13 cellular contexts compared by ENCODE assay signal in genomic region chr6:125947581-125947980, GRCh38. TPM values are rescaled to one million over a fixed set of nuclear protein-coding genes. Genes with fewer than 3 reads are reported as not detected.
DNase-seq lines count a peak whose midpoint lies in the region; ATAC-seq and TF ChIP-seq lines count a peak whose summit lies in the region.
"Had no signal": no experiment of that assay in that cellular context is flagged by ENCODE, and none has a peak within 500 bp of the region (broad histone marks: within the 10 kb centered on the region; RNA-seq: fewer than 3 reads in every experiment).

No MANE protein-coding gene starts in this region.

- H3K27me3 ChIP-seq in right atrium auricular region: no peaks in the 10 kb centered on the region
- H3K27me3 ChIP-seq in upper lobe of left lung: no peaks in the 10 kb centered on the region
- no peaks in the 10 kb centered on the region for H3K27me3 ChIP-seq in effector memory CD4-positive, alpha-beta T cell (replicated peaks; ENCODE audit: control insufficient read depth, insufficient read depth, low read length, poor library complexity, severe bottlenecking)
- H3K27me3 ChIP-seq: body of pancreas had no signal

- H3K36me3 ChIP-seq in right atrium auricular region (no peaks in the 10 kb centered on the region), upper lobe of left lung (no peaks in the 10 kb centered on the region)
- H3K36me3 ChIP-seq in effector memory CD4-positive, alpha-beta T cell (ENCODE audit: control insufficient read depth, insufficient read depth, low read length): no peaks in the 10 kb centered on the region
- H3K36me3 ChIP-seq: HAP-1 had no signal

- 48 to 62% methylated on average over 2 of the region's 2 CpGs for WGBS in upper lobe of left lung, 2 donors

- H3K4me1 ChIP-seq in right atrium auricular region (peaks cover 0 to 19% of the 10 kb centered on the region in 2 donors), upper lobe of left lung (peaks cover 34 to 44% (median 36%) of the 10 kb centered on the region in 4 donors)
- no peaks in the 10 kb centered on the region for H3K4me1 ChIP-seq in effector memory CD4-positive, alpha-beta T cell (ENCODE audit: control insufficient read depth, insufficient read depth, low read length, poor library complexity, severe bottlenecking)
- H3K4me1 ChIP-seq: HAP-1 had no signal

- peak in 1 of 2 donors; percentile 67 for ATAC-seq in left cardiac atrium
- peak; percentile 57 to 76 for ATAC-seq in upper lobe of left lung (ENCODE audit: low FRiP score in 2 of 2)
- no peak for ATAC-seq in HG02678 (IDR thresholded peaks at IDR 0.05; ENCODE audit: unreplicated experiment)
- no peak for ATAC-seq in GM19328 (IDR thresholded peaks at IDR 0.05; ENCODE audit: unreplicated experiment)
- ATAC-seq: body of pancreas had no signal

- intact Hi-C loops in left cardiac atrium (cut with DNase I): no loop called here

- TF ChIP-seq EP300 in upper lobe of left lung (IDR thresholded peaks at IDR 0.05): peak in 1 of 4 donors; percentile 70

- H3K27ac ChIP-seq in right atrium auricular region (no peak overlapping the region), upper lobe of left lung (peak overlapping the region; percentile 35 to 83 (median 68))
- H3K27ac ChIP-seq in effector memory CD4-positive, alpha-beta T cell (ENCODE audit: insufficient read depth, low read length, poor library complexity, severe bottlenecking): no peak overlapping the region
- H3K27ac ChIP-seq: body of pancreas had no signal

- no peak for TF ChIP-seq CTCF in right atrium auricular region (IDR thresholded peaks at IDR 0.05)
- TF ChIP-seq CTCF in fibroblast of villous mesenchyme (IDR thresholded peaks at IDR 0.05; ENCODE audit: insufficient read depth, low read depth, low read length): no peak
- TF ChIP-seq CTCF in upper lobe of left lung (IDR thresholded peaks at IDR 0.05): no peak

- TF ChIP-seq POLR2A in upper lobe of left lung (IDR thresholded peaks at IDR 0.05): no peak

- DNase-seq in left cardiac atrium: peak; percentile 62
- DNase-seq in right atrium auricular region (ENCODE audit: low spot score): no peak
- DNase-seq in astrocyte of the hippocampus (ENCODE audit: low read depth, low spot score): peak; percentile 33
- DNase-seq in fibroblast of villous mesenchyme (ENCODE audit: low read depth): peak; percentile 33
- peak in 1 of 2 donors; percentile 83 for DNase-seq in upper lobe of left lung
- no peak for DNase-seq in effector memory CD4-positive, alpha-beta T cell
- DNase-seq: activated CD8-positive, alpha-beta memory T cell treated with anti-CD3 and anti-CD28 coated beads for 24 hours; activated gamma-delta T cell; body of pancreas; MM.1S had no signal

- no peaks in the 10 kb centered on the region for H3K9me3 ChIP-seq in right atrium auricular region
- no peaks in the 10 kb centered on the region for H3K9me3 ChIP-seq in upper lobe of left lung
- H3K9me3 ChIP-seq in effector memory CD4-positive, alpha-beta T cell (ENCODE audit: control insufficient read depth, low read length): no peaks in the 10 kb centered on the region
- H3K9me3 ChIP-seq: body of pancreas, HAP-1 had no signal

- H3K4me3 ChIP-seq in right atrium auricular region (no peak overlapping the region), fibroblast of villous mesenchyme (ENCODE audit: low read depth, low read length) (no peak overlapping the region), upper lobe of left lung (no peak overlapping the region)
- no peak overlapping the region for H3K4me3 ChIP-seq in effector memory CD4-positive, alpha-beta T cell (ENCODE audit: insufficient read depth, low read depth, low read length, poor library complexity, severe bottlenecking)
- H3K4me3 ChIP-seq: body of pancreas, HAP-1 had no signal

RNA-seq across cellular contexts. Expression of gene HINT3, which starts 9.0 kb away (rescaled TPM):
- total RNA-seq in left cardiac atrium: 10 to 100 TPM; 22.1 to 27.5 TPM
- total RNA-seq in right atrium auricular region: 10 to 100 TPM; 16.6 to 30.2 TPM
- 14.5 and 23.3 TPM in 2 replicates for total RNA-seq in fibroblast of villous mesenchyme
- 10 to 100 TPM; 16.8 to 35.8 (median 25.2) TPM for total RNA-seq in upper lobe of left lung

RNA-seq across cellular contexts. Expression of gene TRMT11, which starts 38.8 kb away (rescaled TPM):
- total RNA-seq in left cardiac atrium (10 to 100 TPM in 1 of 2 donors, 1 to 10 TPM in 1; 7.9 to 14.8 TPM), right atrium auricular region (10 to 100 TPM in 1 of 2 donors, 1 to 10 TPM in 1; 9.7 to 10.1 TPM), fibroblast of villous mesenchyme (29.6 and 49.2 TPM in 2 replicates), upper lobe of left lung (10 to 100 TPM; 13.8 to 66.0 (median 25.5) TPM)

Comparison
In these comparisons a context has a peak if more than half of its experiments do, and no peak if none do; other contexts are left out.
1. DNase-seq: peak in left cardiac atrium (single experiment), astrocyte of the hippocampus (single experiment) and fibroblast of villous mesenchyme (single experiment); none in right atrium auricular region (single experiment) and effector memory CD4-positive, alpha-beta T cell (0 of 3).
2. ATAC-seq: peak in upper lobe of left lung (2 of 2); none in HG02678 (single experiment) and GM19328 (single experiment).
3. H3K27ac ChIP-seq: peak in upper lobe of left lung (4 of 4); none in right atrium auricular region (0 of 2) and effector memory CD4-positive, alpha-beta T cell (single experiment).